In the genomic region with DNA sequence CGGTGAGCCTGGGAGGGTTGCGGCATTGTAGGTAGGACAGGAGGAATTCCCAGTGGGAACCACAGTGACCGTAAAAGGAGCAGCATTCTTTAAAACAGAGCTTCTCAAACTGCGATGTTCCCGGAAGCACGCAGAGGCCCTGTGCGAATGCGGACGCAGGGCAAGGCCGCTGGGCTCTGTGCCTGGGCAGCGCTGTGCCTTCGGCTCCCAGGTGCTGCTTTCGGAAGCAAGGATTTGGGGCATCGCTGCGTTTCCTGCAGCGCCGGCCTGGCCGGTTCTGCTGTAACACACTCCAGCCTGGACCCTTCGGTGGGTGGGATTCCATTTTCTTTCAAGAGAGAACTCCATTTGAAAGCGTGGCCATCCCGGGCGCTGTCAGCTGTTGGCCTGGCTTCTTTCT, we compare ENCODE assay signal across 1 cellular context.
TF ChIP-seq lines count a peak whose summit lies in the region.

No MANE protein-coding gene starts in this region.

TF ChIP-seq in K562, 482 proteins besides CTCF, POLR2A, EP300 and RAD21 (continued from another document):
- TF ChIP-seq, protein P1, sequence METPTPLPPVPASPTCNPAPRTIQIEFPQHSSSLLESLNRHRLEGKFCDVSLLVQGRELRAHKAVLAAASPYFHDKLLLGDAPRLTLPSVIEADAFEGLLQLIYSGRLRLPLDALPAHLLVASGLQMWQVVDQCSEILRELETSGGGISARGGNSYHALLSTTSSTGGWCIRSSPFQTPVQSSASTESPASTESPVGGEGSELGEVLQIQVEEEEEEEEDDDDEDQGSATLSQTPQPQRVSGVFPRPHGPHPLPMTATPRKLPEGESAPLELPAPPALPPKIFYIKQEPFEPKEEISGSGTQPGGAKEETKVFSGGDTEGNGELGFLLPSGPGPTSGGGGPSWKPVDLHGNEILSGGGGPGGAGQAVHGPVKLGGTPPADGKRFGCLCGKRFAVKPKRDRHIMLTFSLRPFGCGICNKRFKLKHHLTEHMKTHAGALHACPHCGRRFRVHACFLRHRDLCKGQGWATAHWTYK (CRISPR knock-in tag; IDR thresholded peaks at IDR 0.05): no peak
TF ChIP-seq in K562: peak in this region for 0.
